Comparison of ENCODE assay signal across 8 cellular contexts in genomic region chr9:91361294-91362201, GRCh38. TPM values are rescaled to one million over a fixed set of nuclear protein-coding genes. Genes with fewer than 3 reads are reported as not detected.
A peak's percentile ranks its signal among the peaks of the same experiment; 100 is the strongest.
DNase-seq lines count a peak whose midpoint lies in the region; ATAC-seq and TF ChIP-seq lines count a peak whose summit lies in the region.

AUH (minus strand) TSS chr9:91361918; CDS start chr9:91361889, 29 bp downstream.

- TF ChIP-seq POLR2A in breast epithelium (IDR thresholded peaks at IDR 0.05): no peak

- H3K4me1 ChIP-seq in breast epithelium (no peaks in the 10 kb centered on the region), smooth muscle cell (ENCODE audit: low read depth) (peaks cover 4% of the 10 kb centered on the region)

- intact Hi-C loops in breast epithelium (cut with DNase I; ENCODE audit: low total_unique reads): no loop called here

- ATAC-seq in HG02852 (IDR thresholded peaks at IDR 0.05; ENCODE audit: unreplicated experiment): peak; percentile 83

- 2% methylated on average over 70 of the region's 86 CpGs for WGBS in smooth muscle cell (ENCODE audit: low lambda C conversion rate)

- H3K4me3 ChIP-seq in WI38 (ENCODE audit: low read depth, low read length) (peak within 1 kb of the TSS; percentile 95), breast epithelium (peak within 1 kb of the TSS; percentile 87 to 97 (median 95)), smooth muscle cell (peak within 1 kb of the TSS; percentile 87)

- no peaks in the 10 kb centered on the region for H3K9me3 ChIP-seq in breast epithelium
- H3K9me3 ChIP-seq in smooth muscle cell (replicated peaks; ENCODE audit: low read depth): no peaks in the 10 kb centered on the region

- H3K36me3 ChIP-seq in breast epithelium (no peaks in the 10 kb centered on the region), smooth muscle cell (ENCODE audit: low read depth) (no peaks in the 10 kb centered on the region)

- H3K27ac ChIP-seq in breast epithelium (peak within 1 kb of the TSS; percentile 94 to 95), smooth muscle cell (ENCODE audit: low read depth) (peak within 1 kb of the TSS; percentile 59)

- peaks cover 32% of the 10 kb centered on the region for H3K79me2 ChIP-seq in smooth muscle cell (ENCODE audit: low read depth)

- no peaks in the 10 kb centered on the region for H3F3A ChIP-seq in smooth muscle cell (ENCODE audit: low read depth)

- peak; percentile 71 for DNase-seq in NK-92 treated with Interleukin-12 subunit alpha and Interleukin-12 subunit beta, amount 100 ng/mL, for 24 hours (lab: John Stamatoyannopoulos, UW)
- DNase-seq in NK-92 (lab: John Stamatoyannopoulos, UW; ENCODE audit: unreplicated experiment): no peak
- peak; percentile 10 for DNase-seq in NCI-H2029 treated with DMSO at 0.1 percent for 48 hours (lab: John Stamatoyannopoulos, UW)
- DNase-seq in breast epithelium (ENCODE audit: low spot score in 2 of 2): peak; percentile 67 to 86
- DNase-seq in iPS-NIHi7 (ENCODE audit: extremely low spot score): peak; percentile 98
- DNase-seq in smooth muscle cell (lab: John Stamatoyannopoulos, UW; ENCODE audit: unreplicated experiment): peak; percentile 57

- H4K20me1 ChIP-seq in smooth muscle cell (ENCODE audit: low read depth): no peaks in the 10 kb centered on the region

- H3K27me3 ChIP-seq in breast epithelium (no peaks in the 10 kb centered on the region), smooth muscle cell (ENCODE audit: low read depth) (no peaks in the 10 kb centered on the region)

- TF ChIP-seq CTCF in WI38 (IDR thresholded peaks at IDR 0.05; ENCODE audit: low read depth, low read length) (no peak), breast epithelium (IDR thresholded peaks at IDR 0.05) (peak in 1 of 3 donors; percentile 14), smooth muscle cell (IDR thresholded peaks at IDR 0.05; ENCODE audit: borderline replicate concordance, insufficient read depth, poor library complexity, severe bottlenecking) (no peak)

- peak within 1 kb of the TSS; percentile 93 for H3K9ac ChIP-seq in smooth muscle cell (ENCODE audit: low read depth)

- H2AFZ ChIP-seq in smooth muscle cell (ENCODE audit: low read depth): peak within 1 kb of the TSS; percentile 100

- H3K4me2 ChIP-seq in smooth muscle cell: peak within 1 kb of the TSS; percentile 98

RNA-seq across cellular contexts. Expression of gene AUH, which starts in this region (rescaled TPM):
- 10 to 100 TPM; 34.2 to 64.4 (median 50.8) TPM for total RNA-seq in breast epithelium
- total RNA-seq in smooth muscle cell: 8.7 and 17.9 TPM in 2 replicates
- 7.6 and 8.7 TPM in 2 replicates for polyA plus RNA-seq in smooth muscle cell
